In the genomic region with DNA sequence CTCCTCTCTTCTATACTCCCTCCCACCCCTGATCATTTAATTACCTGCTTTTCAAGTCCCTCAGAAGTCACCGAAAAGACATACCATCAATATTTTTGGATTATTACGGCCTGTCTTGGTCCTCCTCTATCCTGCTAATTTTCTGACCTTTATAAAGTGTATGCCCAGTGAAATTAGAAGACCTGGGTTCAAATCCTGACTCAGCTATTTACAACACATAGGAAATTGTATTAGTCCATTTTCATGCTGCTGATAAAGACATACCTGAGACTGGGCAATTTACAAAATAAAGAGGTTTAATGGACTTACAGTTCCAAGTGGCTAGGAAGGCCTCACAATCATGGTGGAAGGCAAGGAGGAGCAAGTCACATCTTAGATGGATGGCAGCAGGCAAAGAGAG, we compare ENCODE assay signal across 2 cellular contexts. TPM values are rescaled to one million over a fixed set of nuclear protein-coding genes. Genes with fewer than 3 reads are reported as not detected.
"Had no signal": no experiment of that assay in that cellular context is flagged by ENCODE, and none has a peak within 500 bp of the region (broad histone marks: within the 10 kb centered on the region; RNA-seq: fewer than 3 reads in every experiment).

No MANE protein-coding gene starts in this region.

RNA-seq across cellular contexts. Expression of a gene that starts 14.8 kb away (rescaled TPM):
- total RNA-seq: G401, GM12878 had no signal
